8 cellular contexts compared by ENCODE assay signal in the genomic region with DNA sequence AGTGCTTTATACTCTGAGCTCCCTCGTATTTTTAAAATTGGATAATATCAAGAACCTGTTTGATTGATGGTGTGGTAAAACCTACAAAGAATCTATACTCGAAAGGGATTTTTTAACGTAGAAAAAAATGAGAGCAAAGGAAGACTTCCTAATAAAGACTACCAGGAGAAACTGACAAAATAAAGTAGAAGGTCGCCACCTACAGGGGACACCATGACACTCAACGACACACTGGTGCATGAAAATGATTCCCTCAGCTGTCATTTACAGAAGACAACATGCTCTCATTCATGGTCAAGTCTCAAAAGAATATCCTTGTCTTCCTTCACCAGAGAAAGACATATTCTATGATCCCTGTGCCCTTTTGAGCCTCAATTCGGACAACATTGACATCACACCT. TPM values are rescaled to one million over a fixed set of nuclear protein-coding genes. Genes with fewer than 3 reads are reported as not detected.
DNase-seq lines count a peak whose midpoint lies in the region; ATAC-seq and TF ChIP-seq lines count a peak whose summit lies in the region.

No MANE protein-coding gene starts in this region.

- TF ChIP-seq CTCF in AG09319 (IDR thresholded peaks at IDR 0.05; ENCODE audit: low read depth, low read length) (peak; percentile 53), GM12874 (IDR thresholded peaks at IDR 0.05; ENCODE audit: insufficient read depth, low read depth, low read length) (peak; percentile 62), retinal pigment epithelial cell (conservative IDR thresholded peaks at IDR 0.05; ENCODE audit: low read depth, low read length) (peak; percentile 61)

- H3K4me3 Mint-ChIP-seq in activated T-helper 17 cell treated with anti-CD3 and anti-CD28 coated beads, Interleukin-2, amount 50 U/mL, for 72 hours, result no peak overlapping the region

- ATAC-seq in activated T-helper 17 cell treated with anti-CD3 and anti-CD28 coated beads, Interleukin-2, amount 50 U/mL, for 72 hours (replicated peaks), result peak; percentile 52
- ATAC-seq in HG03469 (IDR thresholded peaks at IDR 0.05; ENCODE audit: unreplicated experiment), result no peak

- no peaks in the 10 kb centered on the region for H3K9me3 Mint-ChIP-seq in activated T-helper 17 cell treated with anti-CD3 and anti-CD28 coated beads, Interleukin-2, amount 50 U/mL, for 72 hours

- H3K4me3 ChIP-seq in retinal pigment epithelial cell (ENCODE audit: low read length), result no peak overlapping the region

- no peak overlapping the region for H3K27ac Mint-ChIP-seq in activated T-helper 17 cell treated with anti-CD3 and anti-CD28 coated beads, Interleukin-2, amount 50 U/mL, for 72 hours

- DNase-seq in AG09319 (ENCODE audit: extremely low read depth, low read depth), result no peak
- DNase-seq in NCI-H460 (ENCODE audit: extremely low read depth, low read depth), result peak; percentile 50
- DNase-seq in germinal center (ENCODE audit: low spot score), result peak; percentile 12
- DNase-seq in retinal pigment epithelial cell (ENCODE audit: low read depth), result no peak
- no peak for DNase-seq in H4 (ENCODE audit: low spot score)

- peaks cover 3% of the 10 kb centered on the region for H3K27me3 Mint-ChIP-seq in activated T-helper 17 cell treated with anti-CD3 and anti-CD28 coated beads, Interleukin-2, amount 50 U/mL, for 72 hours

- no peaks in the 10 kb centered on the region for H3K36me3 Mint-ChIP-seq in activated T-helper 17 cell treated with anti-CD3 and anti-CD28 coated beads, Interleukin-2, amount 50 U/mL, for 72 hours (ENCODE audit: low read depth)

- no peaks in the 10 kb centered on the region for H3K4me1 Mint-ChIP-seq in activated T-helper 17 cell treated with anti-CD3 and anti-CD28 coated beads, Interleukin-2, amount 50 U/mL, for 72 hours

RNA-seq across cellular contexts. Expression of a gene that starts 10.1 kb away (rescaled TPM):
- 24.5 and 25.2 TPM in 2 replicates for total RNA-seq in NCI-H460 (2014; rRNA removed; shearing (Covaris generic))
- polyA plus RNA-seq in NCI-H460 (2014; cell fraction: nucleus; rRNA removed), result 9.1 and 9.2 TPM in 2 replicates
- total RNA-seq in activated T-helper 17 cell treated with anti-CD3 and anti-CD28 coated beads, Interleukin-2, amount 50 U/mL, for 72 hours, result 1 to 10 TPM in 1 of 2 donors, under 1 TPM in 1; 0.82 to 1.1 TPM
- total RNA-seq in H4 (2014; rRNA removed; shearing (Covaris generic)), result 3.1 and 4.4 TPM in 2 replicates

Comparison
In these comparisons a context has a peak if more than half of its experiments do, and no peak if none do; other contexts are left out.
1. DNase-seq: peak in NCI-H460 (single experiment) and germinal center (single experiment); none in AG09319 (single experiment), retinal pigment epithelial cell (single experiment) and H4 (single experiment).
2. Peak in every context shown above with its lines, with median percentiles within 50 percentile points of each other: CTCF ChIP-seq.